Comparison of ENCODE assay signal across 14 cellular contexts in genomic region chr9:137456864-137457405, GRCh38. TPM values are rescaled to one million over a fixed set of nuclear protein-coding genes. Genes with fewer than 3 reads are reported as not detected.
DNase-seq lines count a peak whose midpoint lies in the region; ATAC-seq and TF ChIP-seq lines count a peak whose summit lies in the region.
"Had no signal": no experiment of that assay in that cellular context is flagged by ENCODE, and none has a peak within 500 bp of the region (broad histone marks: within the 10 kb centered on the region; RNA-seq: fewer than 3 reads in every experiment).

No MANE protein-coding gene starts in this region.

- POLR2A ChIA-PET in GM10248 (lab: Yijun Ruan, JAX), result no interaction called here

- 94% methylated on average over 10 of the region's 10 CpGs for WGBS in right cardiac atrium
- WGBS in stomach, 5 donors, result 84 to 89% (median 87%) methylated on average over 8 to 10 of the region's 10 CpGs

- no peak overlapping the region for H3K9ac ChIP-seq in SK-N-MC (ENCODE audit: insufficient read length)

- no peak for TF ChIP-seq POLR2A in stomach (IDR thresholded peaks at IDR 0.05)

- CTCF ChIA-PET in GM10248 (lab: Yijun Ruan, JAX), result interaction anchor here (0.8 to 1.6 kb wide), 5 partner anchors 11 to 170 kb away, joined by 3 to 5 read pairs (median 3); no protein-coding TSS in a partner anchor

- H3K27me3 ChIP-seq in right cardiac atrium (ENCODE audit: control insufficient read depth, insufficient read depth), result no peaks in the 10 kb centered on the region
- H3K27me3 ChIP-seq in stomach, result no peaks in the 10 kb centered on the region
- H3K27me3 ChIP-seq: BE2C had no signal

- H3K27ac ChIP-seq in SK-N-MC, result 0 out of 2 replicates have a peak overlapping the region, but pooled peaks have one; percentile 13
- H3K27ac ChIP-seq in right cardiac atrium (ENCODE audit: low read length), result no peak overlapping the region
- H3K27ac ChIP-seq in stomach, result peak overlapping the region in 4 of 5 donors; percentile 56 to 88 (median 82)
- H3K27ac ChIP-seq: neutrophil had no signal

- H3K4me3 ChIP-seq in SK-N-MC (no peak overlapping the region), right cardiac atrium (ENCODE audit: low read length) (no peak overlapping the region), stomach (peak overlapping the region in 1 of 4 donors; percentile 3)

- DNase-seq in activated effector memory CD4-positive, alpha-beta T cell treated with anti-CD3 and anti-CD28 coated beads, Interleukin-2, amount 50 U/mL, for 16 hours, result peak; percentile 61
- DNase-seq in activated effector memory CD4-positive, alpha-beta T cell treated with Interleukin-2 at 50 U/mL for 16 hours, result no peak
- no peak for DNase-seq in SK-N-MC (ENCODE audit: low read depth, low spot score)
- peak; percentile 25 to 55 (median 39) for DNase-seq in right cardiac atrium
- no peak for DNase-seq in stomach
- DNase-seq in NCI-H2196 (lab: John Stamatoyannopoulos, UW; ENCODE audit: unreplicated experiment), result no peak
- DNase-seq in GM10248 (ENCODE audit: extremely low spot score), result no peak
- DNase-seq: activated CD8-positive, alpha-beta memory T cell treated with anti-CD3 and anti-CD28 coated beads, Interleukin-2, amount 50 U/mL, for 48 hours; NCI-H1105 treated with DMSO at 0.1 percent for 48 hours; NCI-H774 had no signal

- TF ChIP-seq CTCF in stomach (IDR thresholded peaks at IDR 0.05) (no peak), GM10248 (IDR thresholded peaks at IDR 0.05; ENCODE audit: control extremely low read depth, extremely low read depth, low read depth, missing control alignments) (no peak)

- H3K36me3 ChIP-seq in SK-N-MC (ENCODE audit: insufficient read depth, low read length), result no peaks in the 10 kb centered on the region; the same call in 1 of the 2 replicates
- peaks cover 10 to 50% (median 33%) of the 10 kb centered on the region in 4 donors for H3K36me3 ChIP-seq in stomach
- H3K36me3 ChIP-seq: neutrophil had no signal

- H3K9me3 ChIP-seq in SK-N-MC (ENCODE audit: low read depth, low read length), result no peaks in the 10 kb centered on the region
- no peaks in the 10 kb centered on the region for H3K9me3 ChIP-seq in right cardiac atrium (ENCODE audit: control insufficient read depth, low read length)
- H3K9me3 ChIP-seq in stomach, result no peaks in the 10 kb centered on the region
- H3K9me3 ChIP-seq: BE2C, neutrophil had no signal

- no peaks in the 10 kb centered on the region for H3K4me1 ChIP-seq in right cardiac atrium (ENCODE audit: control insufficient read depth, insufficient read depth, low read length)
- H3K4me1 ChIP-seq in stomach, result peaks cover 39 to 82% (median 65%) of the 10 kb centered on the region in 4 donors

- TF ChIP-seq EP300 in stomach (IDR thresholded peaks at IDR 0.05), result no peak

- ATAC-seq in right cardiac atrium, result no peak
- ATAC-seq in GM18868 (IDR thresholded peaks at IDR 0.05; ENCODE audit: unreplicated experiment), result no peak

- intact Hi-C loops in right cardiac atrium (cut with DNase I) (no loop called here), stomach (cut with DNase I; ENCODE audit: low total_unique reads) (no loop called here)

RNA-seq across cellular contexts. Expression of gene NSMF, which starts 2.2 kb away (rescaled TPM):
- total RNA-seq in right cardiac atrium (10 to 100 TPM; 12.4 to 21.5 (median 18.6) TPM), stomach (10 to 100 TPM; 11.7 to 84.9 (median 56.6) TPM)
- polyA plus RNA-seq in right cardiac atrium (25.5 TPM), stomach (10 to 100 TPM; 20.3 to 45.4 (median 28.9) TPM)

RNA-seq across cellular contexts. Expression of gene ENTPD8, which starts 15.8 kb away (rescaled TPM):
- total RNA-seq in right cardiac atrium (not detected), stomach (10 to 100 TPM in 2 of 5 donors, 1 to 10 TPM in 1, under 1 TPM in 2; 0.89 to 37.9 (median 5.9) TPM)
- polyA plus RNA-seq in right cardiac atrium (not detected), stomach (10 to 100 TPM in 1 of 3 donors, 1 to 10 TPM in 2; 2.8 to 16.2 (median 7.6) TPM)
- polyA plus RNA-seq: fibroblast of lung had no signal

RNA-seq across cellular contexts. Expression of gene NOXA1, which starts 33.7 kb away (rescaled TPM):
- total RNA-seq in right cardiac atrium, result 1 to 10 TPM; 3.1 to 7.5 (median 4.5) TPM
- polyA plus RNA-seq in right cardiac atrium, result 4.3 TPM
- 10 to 100 TPM in 2 of 5 donors, 1 to 10 TPM in 3; 3.5 to 43.2 (median 8.3) TPM for total RNA-seq in stomach
- 10 to 100 TPM; 14.4 to 20.5 (median 15.1) TPM for polyA plus RNA-seq in stomach

RNA-seq across cellular contexts. Expression of gene EXD3, which starts 34.0 kb away (rescaled TPM):
- total RNA-seq in right cardiac atrium (10 to 100 TPM in 2 of 4 donors, 1 to 10 TPM in 2; 7.9 to 13.4 (median 11.1) TPM), stomach (100 to 1,000 TPM in 1 of 5 donors, 10 to 100 TPM in 4; 12.9 to 105 (median 28.1) TPM)
- polyA plus RNA-seq in right cardiac atrium (14.6 TPM), stomach (10 to 100 TPM; 17.4 to 27.3 (median 20.7) TPM)

Comparison
In these comparisons a context has a peak if more than half of its experiments do, and no peak if none do; other contexts are left out.
1. DNase-seq: peak in activated effector memory CD4-positive, alpha-beta T cell treated with anti-CD3 and anti-CD28 coated beads, Interleukin-2, amount 50 U/mL, for 16 hours (single experiment) and right cardiac atrium (3 of 3); none in activated effector memory CD4-positive, alpha-beta T cell treated with Interleukin-2 at 50 U/mL for 16 hours (single experiment), SK-N-MC (single experiment), stomach (single experiment), NCI-H2196 (single experiment) and GM10248 (single experiment).